In genomic region chr20:38139156-38139912, GRCh38 we compare ENCODE assay signal across 23 cellular contexts. TPM values are rescaled to one million over a fixed set of nuclear protein-coding genes. Genes with fewer than 3 reads are reported as not detected.
A peak's percentile ranks its signal among the peaks of the same experiment; 100 is the strongest.
DNase-seq lines count a peak whose midpoint lies in the region; ATAC-seq, FAIRE-seq and TF ChIP-seq lines count a peak whose summit lies in the region.
"Had no signal": no experiment of that assay in that cellular context is flagged by ENCODE, and none has a peak within 500 bp of the region (broad histone marks: within the 10 kb centered on the region; RNA-seq: fewer than 3 reads in every experiment).

No MANE protein-coding gene starts in this region.

- CTCF ChIA-PET in H1 (lab: Charles Lee; ENCODE audit: partially characterized antibody) = interaction anchor here (0.6 to 3.7 kb wide), 6 partner anchors 9 to 77 kb away, joined by 3 to 14 read pairs (median 4); no protein-coding TSS in a partner anchor

- POLR2A ChIA-PET in H1 (lab: Charles Lee; ENCODE audit: partially characterized antibody) = no interaction called here

- TF ChIP-seq POLR2A in H1 (IDR thresholded peaks at IDR 0.05; ENCODE audit: control extremely low read depth in 1 of 2, low read depth in 2 of 2, low read length in 2 of 2) (no peak), upper lobe of left lung (IDR thresholded peaks at IDR 0.05) (no peak)

- H4K91ac ChIP-seq in H1 (replicated peaks; ENCODE audit: insufficient read length, low read length) (peak overlapping the region; percentile 22), mesenchymal stem cell (ENCODE audit: low read length) (peak overlapping the region; percentile 53)

- 93% methylated on average over 25 of the region's 25 CpGs; no CpG with 5 or more reads in 1 of the 2 experiments for WGBS in H1 (ENCODE audit: extremely low coverage in 1 of 2, insufficient coverage in 1 of 2, insufficient read length in 1 of 2, insufficient replicate concordance in 2 of 2, low coverage in 1 of 2, low lambda C conversion rate in 2 of 2, missing lambda C conversion rate in 1 of 2), 2 experiments
- WGBS in mesenchymal stem cell = 99% methylated on average over 25 of the region's 25 CpGs
- 86 to 90% methylated on average over 24 to 25 of the region's 25 CpGs for WGBS in upper lobe of left lung, 2 donors

- H3K4ac ChIP-seq in H1 (replicated peaks; ENCODE audit: insufficient read length, low read depth, low read length) (no peak overlapping the region), mesenchymal stem cell (ENCODE audit: low read depth in 1 of 2, low read length in 2 of 2) (no peak overlapping the region)

- H3K56ac ChIP-seq in H1 (replicated peaks; ENCODE audit: insufficient read length, low read depth, low read length) = no peak overlapping the region

- H3K79me1 ChIP-seq in H1 (ENCODE audit: low read depth, low read length) (no peaks in the 10 kb centered on the region), mesenchymal stem cell (replicated peaks; ENCODE audit: low read length, poor library complexity, severe bottlenecking) (no peaks in the 10 kb centered on the region)

- TF ChIP-seq CTCF in H1 (IDR thresholded peaks at IDR 0.05; ENCODE audit: control extremely low read depth in 1 of 3, insufficient read depth in 1 of 3, low read depth in 1 of 3, low read length in 3 of 3) (no peak), upper lobe of left lung (IDR thresholded peaks at IDR 0.05) (no peak)

- H3K9ac ChIP-seq in H1 (replicated peaks in 1 of 4; ENCODE audit: extremely low read depth in 1 of 4, low read depth in 3 of 4, low read length in 3 of 4) = no peak overlapping the region
- H3K9ac ChIP-seq in mesenchymal stem cell (ENCODE audit: low read length) = no peak overlapping the region

- H4K5ac ChIP-seq in H1 (ENCODE audit: insufficient read length, low read depth, low read length) = no peak overlapping the region

- no peaks in the 10 kb centered on the region for H4K20me1 ChIP-seq in H1 (replicated peaks in 1 of 2; ENCODE audit: control insufficient read depth in 1 of 2, insufficient read depth in 2 of 2, low read length in 2 of 2)

- H3K4me3 ChIP-seq in H1 (ENCODE audit: extremely low read depth in 1 of 4, insufficient read depth in 2 of 4, low read depth in 3 of 4, low read length in 4 of 4) (no peak overlapping the region), mesenchymal stem cell (ENCODE audit: insufficient read depth in 1 of 2, low read depth in 1 of 2, low read length in 2 of 2) (no peak overlapping the region), upper lobe of left lung (no peak overlapping the region)
- H3K4me3 ChIP-seq: gastrocnemius medialis, thyroid gland had no signal

- H2BK5ac ChIP-seq in H1 (ENCODE audit: low read depth, low read length) (no peak overlapping the region), mesenchymal stem cell (ENCODE audit: low read depth, low read length, poor library complexity, severe bottlenecking) (no peak overlapping the region)

- no peak overlapping the region for H2BK20ac ChIP-seq in H1 (ENCODE audit: low read length)

- H3K79me2 ChIP-seq in H1 (ENCODE audit: control insufficient read depth in 1 of 2, insufficient read depth in 2 of 2, low read length in 2 of 2) = no peaks in the 10 kb centered on the region

- H2BK12ac ChIP-seq in H1 (ENCODE audit: low read depth, low read length) = peak overlapping the region; percentile 60; the same call in 1 of the 2 replicates
- H2BK12ac ChIP-seq in mesenchymal stem cell (ENCODE audit: low read length in 2 of 2) = peak overlapping the region; percentile 7 to 13

- H3K27me3 ChIP-seq in H1 (replicated peaks in 1 of 4; ENCODE audit: control insufficient read depth in 3 of 4, extremely low read depth in 1 of 4, insufficient read depth in 3 of 4, low read length in 3 of 4) (no peaks in the 10 kb centered on the region), mesenchymal stem cell (ENCODE audit: control insufficient read depth in 1 of 2, insufficient read depth in 1 of 2, low read length in 2 of 2) (peaks cover 0 to 2% of the 10 kb centered on the region in 2 experiments), upper lobe of left lung (no peaks in the 10 kb centered on the region)
- H3K27me3 ChIP-seq: gastrocnemius medialis, thyroid gland had no signal

- peaks cover 1% of the 10 kb centered on the region; the same call in 1 of the 2 replicates for H3K23me2 ChIP-seq in H1 (ENCODE audit: low read depth, low read length)

- no peak overlapping the region for H2AFZ ChIP-seq in H1 (ENCODE audit: low read length)
- no peak overlapping the region for H2AFZ ChIP-seq in mesenchymal stem cell (ENCODE audit: low read depth, low read length)

- H3K9me3 ChIP-seq in H1 (ENCODE audit: insufficient read depth in 2 of 2, low read depth in 1 of 2, low read length in 1 of 2) (no peaks in the 10 kb centered on the region), mesenchymal stem cell (ENCODE audit: control insufficient read depth, low read length) (no peaks in the 10 kb centered on the region), upper lobe of left lung (no peaks in the 10 kb centered on the region)
- H3K9me3 ChIP-seq: gastrocnemius medialis, thyroid gland had no signal

- no peak for FAIRE-seq in H1 (lab: Jason Lieb, UNC)
- FAIRE-seq: G401.6, H54, RCC 7860 had no signal

- ATAC-seq in Right ventricle myocardium superior (ENCODE audit: poor library complexity) (no peak), upper lobe of left lung (ENCODE audit: low FRiP score in 2 of 2) (no peak), GM18907 (IDR thresholded peaks at IDR 0.05; ENCODE audit: unreplicated experiment) (no peak)
- ATAC-seq: gastrocnemius medialis; stimulated activated naive CD8-positive, alpha-beta T cell treated with anti-CD3 and anti-CD28 coated beads, Interleukin-15, amount 100 ng/mL, for 72 hours had no signal

- no peak overlapping the region for H3K27ac ChIP-seq in H1 (ENCODE audit: low read depth, low read length)
- H3K27ac ChIP-seq in mesenchymal stem cell (ENCODE audit: low read length, poor library complexity, severe bottlenecking) = no peak overlapping the region
- H3K27ac ChIP-seq in upper lobe of left lung = peak overlapping the region; percentile 5 to 86 (median 58)
- H3K27ac ChIP-seq: gastrocnemius medialis, thyroid gland, WERI-Rb-1 had no signal

- no peak for TF ChIP-seq EP300 in H1 (IDR thresholded peaks at IDR 0.05; ENCODE audit: borderline replicate concordance in 1 of 2, low read depth in 2 of 2, low read length in 2 of 2)
- no peak for TF ChIP-seq EP300 in upper lobe of left lung (IDR thresholded peaks at IDR 0.05)

- H3K4me1 ChIP-seq in H1 (replicated peaks in 1 of 4; ENCODE audit: control insufficient read depth in 3 of 4, insufficient read depth in 4 of 4, low read length in 3 of 4) = peaks cover 0 to 7% (median 4%) of the 10 kb centered on the region in 4 experiments; a peak in 4 of 7 replicates
- peaks cover 29% of the 10 kb centered on the region for H3K4me1 ChIP-seq in mesenchymal stem cell (ENCODE audit: control insufficient read depth, insufficient read depth, low read depth, low read length)
- H3K4me1 ChIP-seq in upper lobe of left lung = peaks cover 61 to 77% (median 62%) of the 10 kb centered on the region in 4 donors

- no peak for TF ChIP-seq RAD21 in H1 (IDR thresholded peaks at IDR 0.05 in 1 of 2, conservative IDR thresholded peaks at IDR 0.05 in 1 of 2; ENCODE audit: low read depth in 2 of 2, low read length in 2 of 2)

- H3K14ac ChIP-seq in H1 (ENCODE audit: insufficient read length) (no peak overlapping the region), mesenchymal stem cell (ENCODE audit: low read length in 2 of 2) (no peak overlapping the region)

- no peak overlapping the region for H2AK5ac ChIP-seq in H1 (ENCODE audit: low read depth, low read length)
- H2AK5ac ChIP-seq in mesenchymal stem cell (ENCODE audit: low read length, severe bottlenecking) = no peak overlapping the region

- H4K8ac ChIP-seq in H1 (ENCODE audit: extremely low read depth, insufficient read depth, low read length) (no peak overlapping the region), mesenchymal stem cell (ENCODE audit: low read length) (peak overlapping the region; percentile 28)

- no peak overlapping the region for H3K23ac ChIP-seq in H1 (ENCODE audit: insufficient read length)
- no peak overlapping the region for H3K23ac ChIP-seq in mesenchymal stem cell (ENCODE audit: low read length in 2 of 2)

- H3K18ac ChIP-seq in H1 (ENCODE audit: extremely low read depth, low read length) (no peak overlapping the region), mesenchymal stem cell (ENCODE audit: low read depth in 1 of 2, low read length in 2 of 2) (peak overlapping the region; percentile 3 to 13)

- DNase-seq in cardiac septum (ENCODE audit: low spot score) = peak; percentile 50
- no peak for DNase-seq in Right ventricle myocardium superior
- no peak for DNase-seq in H1 (ENCODE audit: low read depth in 1 of 2, low spot score in 2 of 2)
- DNase-seq in mesenchymal stem cell = no peak
- DNase-seq in upper lobe of left lung = no peak
- DNase-seq in T-helper 1 cell = no peak
- no peak for DNase-seq in stimulated activated CD4-positive, alpha-beta T cell treated with anti-CD3 and anti-CD28 coated beads, Interleukin-2, amount 100 ng/mL, for 48 hours
- DNase-seq: activated CD4-positive, alpha-beta T cell treated with anti-CD3 and anti-CD28 coated beads, Interleukin-2, amount 10 ng/mL, durations not matched to agents 7 days and 5 days; CD4-positive, alpha-beta memory T cell; endodermal cell; gastrocnemius medialis; NCI-H1092; NCI-H2029; retina; stimulated activated naive CD8-positive, alpha-beta T cell treated with anti-CD3 and anti-CD28 coated beads, Interleukin-15, amount 100 ng/mL, for 72 hours; T-helper 9 cell; thyroid gland; WERI-Rb-1 had no signal

- H3K36me3 ChIP-seq in H1 (ENCODE audit: control insufficient read depth in 2 of 4, insufficient read depth in 4 of 4, low read length in 3 of 4) (no peaks in the 10 kb centered on the region), mesenchymal stem cell (ENCODE audit: control insufficient read depth in 1 of 2, insufficient read depth in 2 of 2, low read depth in 1 of 2, low read length in 2 of 2) (peaks cover 0 to 26% of the 10 kb centered on the region in 2 experiments), upper lobe of left lung (peaks cover 0 to 82% (median 35%) of the 10 kb centered on the region in 4 donors)
- H3K36me3 ChIP-seq: thyroid gland, WERI-Rb-1 had no signal

- no peak overlapping the region for H2BK15ac ChIP-seq in H1 (ENCODE audit: low read length)
- H2BK15ac ChIP-seq in mesenchymal stem cell (ENCODE audit: low read depth, poor library complexity, severe bottlenecking) = peak overlapping the region; percentile 73

- H3K4me2 ChIP-seq in H1 (ENCODE audit: insufficient read depth in 1 of 2, low read depth in 2 of 2, low read length in 2 of 2) = no peak overlapping the region
- no peak overlapping the region for H3K4me2 ChIP-seq in mesenchymal stem cell (ENCODE audit: low read length, poor library complexity, severe bottlenecking)

- intact Hi-C loops in cardiac septum (cut with DNase I) = no loop called here
- intact Hi-C loops in Right ventricle myocardium superior (cut with DNase I) = no loop called here

- H2BK120ac ChIP-seq in H1 (replicated peaks; ENCODE audit: low read depth, low read length) (no peak overlapping the region), mesenchymal stem cell (ENCODE audit: low read depth, low read length) (no peak overlapping the region)

RNA-seq across cellular contexts. Expression of gene TGM2, which starts 25.7 kb away (rescaled TPM):
- 792 TPM for total RNA-seq in cardiac septum
- 469 TPM for total RNA-seq in Right ventricle myocardium superior
- 1.0 and 1.3 TPM in 2 replicates for total RNA-seq in H1 (2021; fragmentation: NEBNext Ultra II Directional; extraction: Animal tissue kit (Norgen Biotek cat#: 25700))
- polyA plus RNA-seq in H1 (2011; rRNA removed) = 0.86 and 1.5 TPM in 2 replicates
- polyA plus RNA-seq in H1 (2011; cell fraction: cytosol; rRNA removed) = 0.92 TPM
- polyA plus RNA-seq in H1 (2011; cell fraction: nucleus; rRNA removed) = 1.9 TPM
- polyA plus RNA-seq in H1 (2012, experiment 1 of 2) = 0.77 to 1.3 TPM (median 1.1 TPM) in 4 replicates
- 1.0 TPM for polyA plus RNA-seq in H1 (2012, experiment 2 of 2)
- polyA plus RNA-seq in H1 (2013, experiment 1 of 2) = 0.73 TPM
- 0.79 TPM for polyA plus RNA-seq in H1 (2013, experiment 2 of 2)
- polyA minus RNA-seq in H1 (2011; rRNA and poly(A)+ RNA removed) = 0.50 and 1.8 TPM in 2 replicates
- polyA minus RNA-seq in H1 (2011; cell fraction: cytosol; rRNA and poly(A)+ RNA removed) = 1.2 TPM
- 0.90 TPM for polyA minus RNA-seq in H1 (2011; cell fraction: nucleus; rRNA and poly(A)+ RNA removed)
- polyA plus RNA-seq in mesenchymal stem cell (2013, experiment 1 of 2) = 537 TPM
- polyA plus RNA-seq in mesenchymal stem cell (2013, experiment 2 of 2) = 530 TPM
- 100 to 1,000 TPM in 5 of 6 donors, 10 to 100 TPM in 1; 98.7 to 469 (median 290) TPM for total RNA-seq in upper lobe of left lung
- total RNA-seq: activated T-helper 1 cell treated with anti-CD3 and anti-CD28 coated beads, Interleukin-12 subunit alpha, Interleukin-12 subunit beta, Interleukin-2, Interleukin-4 antibody, amounts not matched to agents 30 ng/mL and 10 ng/mL and 1 ng/mL, durations not matched to agents 14 hours and 24 hours and 36 hours had no signal

Comparison
In these comparisons a context has a peak if more than half of its experiments do, and no peak if none do; other contexts are left out.
1. H3K27ac ChIP-seq: peak in upper lobe of left lung (4 of 4); none in H1 (single experiment) and mesenchymal stem cell (single experiment).
2. RNA of gene TGM2, which starts 25.7 kb away (total RNA-seq): 792 TPM in cardiac septum (single experiment), 469 TPM in Right ventricle myocardium superior (single experiment) and 98.7 to 469 TPM in upper lobe of left lung; 1.0 to 1.3 TPM in H1; every median in the first group is over 10 times any median in the second.